In the genomic region with DNA sequence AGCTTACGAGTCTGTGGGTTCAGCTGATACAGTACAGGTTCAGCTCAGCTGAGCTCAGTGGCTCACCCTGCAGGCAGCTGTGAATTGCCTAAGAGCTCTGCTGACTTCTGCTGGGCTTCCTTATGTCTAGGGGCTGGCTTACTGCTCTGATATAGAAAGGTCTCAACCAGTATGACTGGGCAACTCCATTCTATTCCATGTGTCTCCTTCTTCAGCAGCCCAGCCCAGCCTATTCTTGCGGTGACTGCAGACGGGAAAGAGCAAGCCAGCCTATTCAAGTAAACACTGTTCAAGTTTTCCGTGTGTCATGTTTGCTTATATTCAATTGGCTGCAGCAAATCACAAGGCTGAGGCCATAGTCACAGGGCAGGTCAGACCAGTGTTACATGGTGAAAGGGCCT, we compare ENCODE assay signal across 12 cellular contexts.
DNase-seq lines count a peak whose midpoint lies in the region; ATAC-seq and TF ChIP-seq lines count a peak whose summit lies in the region.
"Had no signal": no experiment of that assay in that cellular context is flagged by ENCODE, and none has a peak within 500 bp of the region (broad histone marks: within the 10 kb centered on the region; RNA-seq: fewer than 3 reads in every experiment).

No MANE protein-coding gene starts in this region.

- no peak overlapping the region for H3K4me3 ChIP-seq in Loucy (ENCODE audit: low read length, poor library complexity, severe bottlenecking)
- no peak overlapping the region for H3K4me3 ChIP-seq in astrocyte of the cerebellum (ENCODE audit: low read depth, low read length)
- no peak overlapping the region for H3K4me3 ChIP-seq in left lung

- intact Hi-C loops in left lung (cut with DNase I) = no loop called here

- H3K27ac ChIP-seq in left lung = no peak overlapping the region
- H3K27ac ChIP-seq: epithelial cell of prostate had no signal

- in situ Hi-C loops in astrocyte of the cerebellum (cut with HindIII; ENCODE audit: low sequenced_read_pairs) = no loop called here

- H3K79me2 ChIP-seq in Loucy (ENCODE audit: insufficient read depth, low read length) = no peaks in the 10 kb centered on the region

- ATAC-seq in left lung (peak; percentile 75), HG02970 (IDR thresholded peaks at IDR 0.05; ENCODE audit: low FRiP score, unreplicated experiment) (no peak), HG03565 (IDR thresholded peaks at IDR 0.05; ENCODE audit: unreplicated experiment) (no peak), GM19351 (IDR thresholded peaks at IDR 0.05; ENCODE audit: unreplicated experiment) (no peak)

- no peak overlapping the region for H2AFZ ChIP-seq in Loucy (ENCODE audit: low read length)

- H3F3A ChIP-seq in Loucy (ENCODE audit: low read depth) = no peaks in the 10 kb centered on the region

- peak; percentile 36 for TF ChIP-seq CTCF in Loucy (conservative IDR thresholded peaks at IDR 0.05; ENCODE audit: low read length)
- TF ChIP-seq CTCF in astrocyte of the cerebellum (IDR thresholded peaks at IDR 0.05; ENCODE audit: low read depth, low read length, missing control alignments) = peak; percentile 18
- no peak for TF ChIP-seq CTCF in left lung (IDR thresholded peaks at IDR 0.05)

- H3K27me3 ChIP-seq in Loucy (ENCODE audit: insufficient read depth, low read length, poor library complexity, severe bottlenecking) = no peaks in the 10 kb centered on the region
- H3K27me3 ChIP-seq in left lung = no peaks in the 10 kb centered on the region

- H4K20me1 ChIP-seq in Loucy (ENCODE audit: insufficient read depth, low read length, poor library complexity, severe bottlenecking) = no peaks in the 10 kb centered on the region

- H3K4me1 ChIP-seq in Loucy (ENCODE audit: insufficient read depth, low read length, poor library complexity, severe bottlenecking) (no peaks in the 10 kb centered on the region), left lung (no peaks in the 10 kb centered on the region)

- no peaks in the 10 kb centered on the region for H3K9me2 ChIP-seq in Loucy (replicated peaks; ENCODE audit: low read depth, low read length)

- H3K36me3 ChIP-seq in Loucy (ENCODE audit: insufficient read depth, low read length) (no peaks in the 10 kb centered on the region), left lung (no peaks in the 10 kb centered on the region)

- no peak overlapping the region for H3K4me2 ChIP-seq in Loucy (ENCODE audit: low read depth, low read length, poor library complexity, severe bottlenecking)

- H3K9me3 ChIP-seq in Loucy (ENCODE audit: insufficient read depth, low read depth, low read length) = peaks cover 6% of the 10 kb centered on the region; the same call in 1 of the 2 replicates
- peaks cover 0 to 10% of the 10 kb centered on the region in 2 donors for H3K9me3 ChIP-seq in left lung

- peak; percentile 46 for DNase-seq in D341Med (ENCODE audit: low spot score)
- DNase-seq in astrocyte of the cerebellum (ENCODE audit: low read depth) = no peak
- no peak for DNase-seq in left lung
- no peak for DNase-seq in NCI-H2029 treated with DMSO at 0.1 percent for 48 hours (lab: John Stamatoyannopoulos, UW)
- DNase-seq: activated naive CD4-positive, alpha-beta T cell; NCI-H2081; stimulated activated CD4-positive, alpha-beta T cell treated with anti-CD3 and anti-CD28 coated beads, Interleukin-2, amount 100 ng/mL, for 24 hours had no signal

- H3K9ac ChIP-seq in Loucy (ENCODE audit: low read depth, low read length, poor library complexity, severe bottlenecking) = no peak overlapping the region

Comparison
In these comparisons a context has a peak if more than half of its experiments do, and no peak if none do; other contexts are left out.
1. CTCF ChIP-seq: peak in Loucy (single experiment) and astrocyte of the cerebellum (single experiment); none in left lung (0 of 2).